In the genomic region with DNA sequence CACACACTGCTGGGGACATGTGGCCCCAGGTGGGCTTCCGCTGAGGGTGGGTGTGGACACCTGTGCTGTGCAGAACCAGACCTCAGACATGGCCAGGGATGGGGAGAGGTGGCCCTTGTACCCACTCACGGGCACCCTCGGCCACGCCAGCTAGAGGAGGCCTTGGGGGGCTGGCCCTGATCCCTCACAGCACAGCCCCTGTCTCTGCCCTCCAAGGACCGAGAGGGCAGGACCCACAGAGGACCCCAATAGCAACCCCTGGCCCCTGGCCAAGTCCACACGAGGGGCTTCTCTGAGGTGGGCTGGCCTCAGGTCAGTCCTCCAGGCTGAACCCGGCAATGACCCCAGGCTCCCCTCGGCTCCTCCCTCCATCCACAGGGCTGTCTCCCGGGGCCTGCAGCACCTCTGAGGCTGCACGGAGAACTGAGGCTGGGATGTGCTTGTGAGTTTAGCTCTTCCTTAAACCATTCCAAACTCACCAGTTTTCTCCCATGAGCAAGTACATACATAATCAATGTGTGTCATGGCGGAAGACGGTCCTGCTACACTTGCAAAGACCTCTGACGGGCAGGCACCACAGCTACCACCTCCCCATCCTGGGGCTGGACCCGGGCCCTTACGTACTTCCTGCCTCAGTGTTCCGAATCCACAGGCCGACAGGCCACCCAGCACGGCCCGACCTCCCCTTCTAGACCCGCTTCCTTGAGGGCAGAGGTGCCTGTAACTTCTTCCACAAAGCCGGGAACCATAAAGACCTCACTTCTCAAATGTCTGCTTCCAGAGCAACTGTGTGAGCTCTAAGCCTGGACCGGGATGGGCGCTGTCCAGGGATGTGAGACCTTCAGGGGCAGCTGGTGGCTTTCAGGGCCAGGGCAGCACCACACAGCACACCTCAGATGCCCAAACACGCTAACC, we compare ENCODE assay signal across 16 cellular contexts. TPM values are rescaled to one million over a fixed set of nuclear protein-coding genes. Genes with fewer than 3 reads are reported as not detected.
A peak's percentile ranks its signal among the peaks of the same experiment; 100 is the strongest.
DNase-seq lines count a peak whose midpoint lies in the region; ATAC-seq and TF ChIP-seq lines count a peak whose summit lies in the region.
"Had no signal": no experiment of that assay in that cellular context is flagged by ENCODE, and none has a peak within 500 bp of the region (broad histone marks: within the 10 kb centered on the region; RNA-seq: fewer than 3 reads in every experiment).

No MANE protein-coding gene starts in this region.

- TF ChIP-seq CTCF in GM23338 (conservative IDR thresholded peaks at IDR 0.05; ENCODE audit: low read depth in 2 of 2) = no peak
- no peak for TF ChIP-seq CTCF in progenitor cell of endocrine pancreas (IDR thresholded peaks at IDR 0.05; ENCODE audit: unreplicated experiment)

- no peaks in the 10 kb centered on the region for H3K36me3 ChIP-seq in GM23338 (ENCODE audit: insufficient read depth)

- DNase-seq in activated T-cell treated with anti-CD3 and anti-CD28 coated beads, Interleukin-2, amount 50 U/mL, for 24 hours = no peak
- DNase-seq in activated T-cell treated with anti-CD3 and anti-CD28 coated beads, Interleukin-2, amount 50 U/mL, for 72 hours = no peak
- no peak for DNase-seq in GM23338 (ENCODE audit: low spot score)
- DNase-seq in cerebellum (ENCODE audit: low spot score) = peak; percentile 12
- no peak for DNase-seq in progenitor cell of endocrine pancreas (ENCODE audit: low spot score, unreplicated experiment)
- no peak for DNase-seq in DMS 273 treated with DMSO at 0.1 percent for 48 hours (lab: John Stamatoyannopoulos, UW)
- no peak for DNase-seq in KG1 (lab: John Stamatoyannopoulos, UW)
- no peak for DNase-seq in activated CD8-positive, alpha-beta memory T cell treated with anti-CD3 and anti-CD28 coated beads, Interleukin-2, amount 50 U/mL, for 4 hours
- DNase-seq: effector memory CD8-positive, alpha-beta T cell; EL; GM23248; NCI-H2029 treated with DMSO at 0.1 percent for 48 hours; NCI-H446 had no signal

- no peaks in the 10 kb centered on the region for H4K20me1 ChIP-seq in GM23338 (replicated peaks; ENCODE audit: insufficient read depth)

- H3K4me3 Mint-ChIP-seq in activated T-cell treated with anti-CD3 and anti-CD28 coated beads, Interleukin-2, amount 50 U/mL, for 24 hours = no peak overlapping the region
- no peak overlapping the region for H3K4me3 Mint-ChIP-seq in activated T-cell treated with anti-CD3 and anti-CD28 coated beads, Interleukin-2, amount 50 U/mL, for 72 hours
- H3K4me3 Mint-ChIP-seq in GM23338 = no peak overlapping the region; the same call in 2 of the 3 replicates
- no peak overlapping the region for H3K4me3 Mint-ChIP-seq in progenitor cell of endocrine pancreas (ENCODE audit: low read depth)
- H3K4me3 Mint-ChIP-seq: effector memory CD8-positive, alpha-beta T cell had no signal

- H3K27me3 Mint-ChIP-seq in activated T-cell treated with anti-CD3 and anti-CD28 coated beads, Interleukin-2, amount 50 U/mL, for 24 hours = no peaks in the 10 kb centered on the region
- H3K27me3 Mint-ChIP-seq in activated T-cell treated with anti-CD3 and anti-CD28 coated beads, Interleukin-2, amount 50 U/mL, for 72 hours (ENCODE audit: low read depth) = no peaks in the 10 kb centered on the region
- H3K27me3 Mint-ChIP-seq in GM23338 (ENCODE audit: insufficient read depth, low read depth, poor library complexity) = peaks cover 8% of the 10 kb centered on the region
- H3K27me3 Mint-ChIP-seq in progenitor cell of endocrine pancreas = no peaks in the 10 kb centered on the region
- H3K27me3 Mint-ChIP-seq: effector memory CD8-positive, alpha-beta T cell had no signal

- no peak overlapping the region for H3K4me2 ChIP-seq in GM23338

- H3K4me3 ChIP-seq in GM23338 = no peak overlapping the region
- H3K4me3 ChIP-seq: GM23248 had no signal

- H3K9me2 ChIP-seq in GM23338 (ENCODE audit: insufficient read depth) = no peaks in the 10 kb centered on the region

- no peaks in the 10 kb centered on the region for H3K79me2 ChIP-seq in GM23338 (replicated peaks; ENCODE audit: insufficient read depth)

- no peak overlapping the region for H3K27ac ChIP-seq in GM23338 (ENCODE audit: low read depth)
- H3K27ac ChIP-seq: GM23248, VCaP had no signal

- H3F3A ChIP-seq in GM23338 (replicated peaks; ENCODE audit: low read depth) = peaks cover 19% of the 10 kb centered on the region

- H3K4me1 Mint-ChIP-seq in activated T-cell treated with anti-CD3 and anti-CD28 coated beads, Interleukin-2, amount 50 U/mL, for 24 hours (ENCODE audit: low read depth) = peaks cover 22% of the 10 kb centered on the region
- peaks cover 10% of the 10 kb centered on the region for H3K4me1 Mint-ChIP-seq in activated T-cell treated with anti-CD3 and anti-CD28 coated beads, Interleukin-2, amount 50 U/mL, for 72 hours (ENCODE audit: low read depth)
- H3K4me1 Mint-ChIP-seq in GM23338 (peaks cover 10% of the 10 kb centered on the region), progenitor cell of endocrine pancreas (ENCODE audit: low read depth) (no peaks in the 10 kb centered on the region)

- peaks cover 4% of the 10 kb centered on the region; the same call in 1 of the 2 replicates for H3K4me1 ChIP-seq in GM23338 (ENCODE audit: insufficient read depth)

- peak overlapping the region; percentile 61 for H3K27ac Mint-ChIP-seq in activated T-cell treated with anti-CD3 and anti-CD28 coated beads, Interleukin-2, amount 50 U/mL, for 24 hours
- H3K27ac Mint-ChIP-seq in activated T-cell treated with anti-CD3 and anti-CD28 coated beads, Interleukin-2, amount 50 U/mL, for 72 hours = no peak overlapping the region
- H3K27ac Mint-ChIP-seq in GM23338 (peak overlapping the region; percentile 59), progenitor cell of endocrine pancreas (peak overlapping the region; percentile 33)

- no peaks in the 10 kb centered on the region for H3K27me3 ChIP-seq in GM23338 (ENCODE audit: insufficient read depth)

- no peaks in the 10 kb centered on the region for H3K9me3 Mint-ChIP-seq in activated T-cell treated with anti-CD3 and anti-CD28 coated beads, Interleukin-2, amount 50 U/mL, for 24 hours
- no peaks in the 10 kb centered on the region for H3K9me3 Mint-ChIP-seq in activated T-cell treated with anti-CD3 and anti-CD28 coated beads, Interleukin-2, amount 50 U/mL, for 72 hours
- no peaks in the 10 kb centered on the region; the same call in 2 of the 3 replicates for H3K9me3 Mint-ChIP-seq in GM23338
- H3K9me3 Mint-ChIP-seq in progenitor cell of endocrine pancreas (ENCODE audit: low read depth) = no peaks in the 10 kb centered on the region
- H3K9me3 Mint-ChIP-seq: effector memory CD8-positive, alpha-beta T cell; nephron had no signal

- peaks cover 2% of the 10 kb centered on the region for H3K36me3 Mint-ChIP-seq in activated T-cell treated with anti-CD3 and anti-CD28 coated beads, Interleukin-2, amount 50 U/mL, for 24 hours (ENCODE audit: low read depth)
- H3K36me3 Mint-ChIP-seq in activated T-cell treated with anti-CD3 and anti-CD28 coated beads, Interleukin-2, amount 50 U/mL, for 72 hours (ENCODE audit: insufficient read depth in 2 of 2) = no peaks in the 10 kb centered on the region
- H3K36me3 Mint-ChIP-seq in GM23338 (ENCODE audit: low read depth) (peaks cover 3% of the 10 kb centered on the region), progenitor cell of endocrine pancreas (ENCODE audit: insufficient read depth) (peaks cover 8% of the 10 kb centered on the region)

- H2AFZ ChIP-seq in GM23338 = no peak overlapping the region
- H2AFZ ChIP-seq: GM23248 had no signal

- no peak for ATAC-seq in activated T-cell treated with anti-CD3 and anti-CD28 coated beads, Interleukin-2, amount 50 U/mL, for 72 hours (replicated peaks in 1 of 2)
- no peak for ATAC-seq in GM23338
- ATAC-seq: effector memory CD8-positive, alpha-beta T cell had no signal

TF ChIP-seq in GM23338, 12 proteins besides CTCF, POLR2A, EP300 and RAD21 (continues in another document):
- TF ChIP-seq EZH2phosphoT487 (IDR thresholded peaks at IDR 0.05; ENCODE audit: unreplicated experiment) (no peak), STAT1 (IDR thresholded peaks at IDR 0.05; ENCODE audit: unreplicated experiment) (no peak)

RNA-seq across cellular contexts. Expression of gene SLC2A4RG, which starts 9.0 kb away (rescaled TPM):
- total RNA-seq in activated T-cell treated with anti-CD3 and anti-CD28 coated beads, Interleukin-2, amount 50 U/mL, for 72 hours = 10 to 100 TPM; 43.5 to 47.0 TPM
- 33.8 and 42.0 TPM in 2 replicates for total RNA-seq in GM23338 (2014; rRNA removed; shearing (Covaris generic))
- 22.8 and 25.3 TPM in 2 replicates for polyA plus RNA-seq in GM23338 (2016; fragmentation: Nextera tagmentation; extraction: Ambion mirVana)
- 6.6 TPM for total RNA-seq in cerebellum
- 59.7 and 59.9 TPM in 2 replicates for total RNA-seq in progenitor cell of endocrine pancreas

RNA-seq across cellular contexts. Expression of gene LIME1, which starts 12.1 kb away (rescaled TPM):
- 10 to 100 TPM; 13.4 to 21.1 TPM for total RNA-seq in activated T-cell treated with anti-CD3 and anti-CD28 coated beads, Interleukin-2, amount 50 U/mL, for 72 hours
- total RNA-seq in GM23338 (2014; rRNA removed; shearing (Covaris generic)) = 3.6 and 12.2 TPM in 2 replicates
- polyA plus RNA-seq in GM23338 (2016; fragmentation: Nextera tagmentation; extraction: Ambion mirVana) = 4.7 and 7.4 TPM in 2 replicates
- 9.3 TPM for total RNA-seq in cerebellum
- total RNA-seq in progenitor cell of endocrine pancreas = 17.2 and 21.0 TPM in 2 replicates

RNA-seq across cellular contexts. Expression of gene ZGPAT, which starts 40.8 kb away (rescaled TPM):
- 10 to 100 TPM; 24.3 to 28.0 TPM for total RNA-seq in activated T-cell treated with anti-CD3 and anti-CD28 coated beads, Interleukin-2, amount 50 U/mL, for 72 hours
- 25.5 and 39.2 TPM in 2 replicates for total RNA-seq in GM23338 (2014; rRNA removed; shearing (Covaris generic))
- polyA plus RNA-seq in GM23338 (2016; fragmentation: Nextera tagmentation; extraction: Ambion mirVana) = 21.5 and 25.0 TPM in 2 replicates
- total RNA-seq in cerebellum (14.3 TPM), progenitor cell of endocrine pancreas (38.5 and 39.0 TPM in 2 replicates)

RNA-seq across cellular contexts. Expression of gene ARFRP1, which starts 40.8 kb away (rescaled TPM):
- 10 to 100 TPM; 55.1 to 70.9 TPM for total RNA-seq in activated T-cell treated with anti-CD3 and anti-CD28 coated beads, Interleukin-2, amount 50 U/mL, for 72 hours
- total RNA-seq in GM23338 (2014; rRNA removed; shearing (Covaris generic)) = 19.0 and 24.6 TPM in 2 replicates
- 16.7 and 18.6 TPM in 2 replicates for polyA plus RNA-seq in GM23338 (2016; fragmentation: Nextera tagmentation; extraction: Ambion mirVana)
- total RNA-seq in cerebellum = 17.3 TPM
- 51.0 and 53.8 TPM in 2 replicates for total RNA-seq in progenitor cell of endocrine pancreas

RNA-seq across cellular contexts. Expression of gene TNFRSF6B, which starts 52.2 kb away (rescaled TPM):
- total RNA-seq in activated T-cell treated with anti-CD3 and anti-CD28 coated beads, Interleukin-2, amount 50 U/mL, for 72 hours = 1 to 10 TPM; 1.0 to 1.2 TPM
- 0.28 and 3.8 TPM in 2 replicates for total RNA-seq in GM23338 (2014; rRNA removed; shearing (Covaris generic))
- not detected in 2 replicates for polyA plus RNA-seq in GM23338 (2016; fragmentation: Nextera tagmentation; extraction: Ambion mirVana)
- 0.82 TPM for total RNA-seq in cerebellum
- not detected in 2 replicates for total RNA-seq in progenitor cell of endocrine pancreas
- total RNA-seq: activated CD8-positive, alpha-beta memory T cell treated with anti-CD3 and anti-CD28 coated beads for 36 hours had no signal
